8 cellular contexts compared by ENCODE assay signal in the genomic region with DNA sequence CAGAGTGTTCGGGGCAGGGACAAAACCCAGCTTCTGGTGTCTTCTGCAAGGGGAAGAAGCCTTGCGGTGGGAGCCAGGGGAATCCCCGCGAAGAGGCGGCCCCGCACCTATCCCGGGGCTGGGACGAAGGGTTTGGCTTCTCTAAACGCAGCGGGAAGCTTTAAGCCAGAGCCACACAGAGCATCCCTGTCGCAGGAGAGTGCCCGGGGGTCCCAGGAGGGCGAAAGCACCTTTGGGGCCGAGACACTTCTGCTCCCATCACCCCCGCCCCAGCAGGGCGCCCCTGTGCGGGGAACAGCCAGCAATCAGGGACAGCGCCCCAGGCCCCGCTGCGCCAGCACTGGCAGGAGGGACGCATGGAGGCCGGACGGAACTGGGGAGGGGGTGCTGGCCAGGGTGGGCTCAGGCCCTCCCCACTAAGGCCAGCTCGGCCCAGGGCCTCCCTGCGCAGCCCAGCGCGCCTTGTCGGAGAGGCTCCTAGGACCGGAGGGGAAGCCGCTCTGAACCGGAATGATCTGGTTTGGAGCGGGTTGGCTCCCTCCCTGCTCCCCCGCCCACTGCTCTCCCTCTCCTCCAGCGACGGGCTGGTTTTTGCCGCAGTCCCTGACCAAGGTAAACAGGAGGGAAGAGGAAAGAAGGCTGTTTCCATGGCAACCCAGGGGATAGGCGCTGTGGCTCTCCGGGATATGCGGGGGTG.
DNase-seq lines count a peak whose midpoint lies in the region; ATAC-seq and TF ChIP-seq lines count a peak whose summit lies in the region.

No MANE protein-coding gene starts in this region.

- no peak for TF ChIP-seq CTCF in lower lobe of right lung (IDR thresholded peaks at IDR 0.05)

- no peaks in the 10 kb centered on the region for H3K27me3 ChIP-seq in lower lobe of right lung (ENCODE audit: low read depth)

- DNase-seq in DMS53 treated with DMSO at 0.1 percent for 48 hours (lab: John Stamatoyannopoulos, UW; ENCODE audit: unreplicated experiment): peak; percentile 93
- peak; percentile 26 for DNase-seq in activated CD4-positive, alpha-beta T cell treated with anti-CD3 and anti-CD28 coated beads, Interleukin-2, amount 50 U/mL, for 1 hour
- no peak for DNase-seq in effector memory CD8-positive, alpha-beta T cell
- DNase-seq in lower lobe of right lung: peak; percentile 85
- DNase-seq in stimulated activated CD4-positive, alpha-beta T cell treated with anti-CD3 and anti-CD28 coated beads, Interleukin-4, amount 100 ng/mL, for 1 hour: peak; percentile 59
- no peak for DNase-seq in T1000 (lab: John Stamatoyannopoulos, UW)
- DNase-seq in NCI-H1105 treated with DMSO at 0.1 percent for 48 hours (lab: John Stamatoyannopoulos, UW): no peak

- H3K27me3 Mint-ChIP-seq in effector memory CD8-positive, alpha-beta T cell: no peaks in the 10 kb centered on the region

- H3K4me1 Mint-ChIP-seq in effector memory CD8-positive, alpha-beta T cell (ENCODE audit: low read depth in 2 of 2): peaks cover 3 to 12% of the 10 kb centered on the region in 2 donors

- peak overlapping the region; percentile 89 for H3K27ac ChIP-seq in lower lobe of right lung

- H3K9me3 Mint-ChIP-seq in effector memory CD8-positive, alpha-beta T cell: no peaks in the 10 kb centered on the region

- peak overlapping the region; percentile 67 to 69 for H3K4me3 Mint-ChIP-seq in effector memory CD8-positive, alpha-beta T cell

- H3K36me3 ChIP-seq in lower lobe of right lung: no peaks in the 10 kb centered on the region

- peak overlapping the region; percentile 49 to 75 for H3K27ac Mint-ChIP-seq in effector memory CD8-positive, alpha-beta T cell

- H3K9me3 ChIP-seq in lower lobe of right lung: no peaks in the 10 kb centered on the region

- H3K4me3 ChIP-seq in lower lobe of right lung: peak overlapping the region; percentile 61

- intact Hi-C loops in lower lobe of right lung (cut with DNase I): no loop called here

- H3K36me3 Mint-ChIP-seq in effector memory CD8-positive, alpha-beta T cell (ENCODE audit: insufficient read depth): peaks cover 7% of the 10 kb centered on the region

- peak; percentile 68 for ATAC-seq in HG02610 (IDR thresholded peaks at IDR 0.05; ENCODE audit: unreplicated experiment)
- peak; percentile 44 for ATAC-seq in effector memory CD8-positive, alpha-beta T cell (replicated peaks)
- ATAC-seq in lower lobe of right lung: peak; percentile 88 to 89

- peaks cover 41% of the 10 kb centered on the region for H3K4me1 ChIP-seq in lower lobe of right lung

Comparison
In these comparisons a context has a peak if more than half of its experiments do, and no peak if none do; other contexts are left out.
1. DNase-seq: peak in DMS53 treated with DMSO at 0.1 percent for 48 hours (single experiment), activated CD4-positive, alpha-beta T cell treated with anti-CD3 and anti-CD28 coated beads, Interleukin-2, amount 50 U/mL, for 1 hour (single experiment), lower lobe of right lung (single experiment) and stimulated activated CD4-positive, alpha-beta T cell treated with anti-CD3 and anti-CD28 coated beads, Interleukin-4, amount 100 ng/mL, for 1 hour (single experiment); none in effector memory CD8-positive, alpha-beta T cell (0 of 3), T1000 (single experiment) and NCI-H1105 treated with DMSO at 0.1 percent for 48 hours (single experiment).
2. Peak in every context shown above with its lines, with median percentiles within 50 percentile points of each other: ATAC-seq.